8 cellular contexts compared by ENCODE assay signal in the genomic region with DNA sequence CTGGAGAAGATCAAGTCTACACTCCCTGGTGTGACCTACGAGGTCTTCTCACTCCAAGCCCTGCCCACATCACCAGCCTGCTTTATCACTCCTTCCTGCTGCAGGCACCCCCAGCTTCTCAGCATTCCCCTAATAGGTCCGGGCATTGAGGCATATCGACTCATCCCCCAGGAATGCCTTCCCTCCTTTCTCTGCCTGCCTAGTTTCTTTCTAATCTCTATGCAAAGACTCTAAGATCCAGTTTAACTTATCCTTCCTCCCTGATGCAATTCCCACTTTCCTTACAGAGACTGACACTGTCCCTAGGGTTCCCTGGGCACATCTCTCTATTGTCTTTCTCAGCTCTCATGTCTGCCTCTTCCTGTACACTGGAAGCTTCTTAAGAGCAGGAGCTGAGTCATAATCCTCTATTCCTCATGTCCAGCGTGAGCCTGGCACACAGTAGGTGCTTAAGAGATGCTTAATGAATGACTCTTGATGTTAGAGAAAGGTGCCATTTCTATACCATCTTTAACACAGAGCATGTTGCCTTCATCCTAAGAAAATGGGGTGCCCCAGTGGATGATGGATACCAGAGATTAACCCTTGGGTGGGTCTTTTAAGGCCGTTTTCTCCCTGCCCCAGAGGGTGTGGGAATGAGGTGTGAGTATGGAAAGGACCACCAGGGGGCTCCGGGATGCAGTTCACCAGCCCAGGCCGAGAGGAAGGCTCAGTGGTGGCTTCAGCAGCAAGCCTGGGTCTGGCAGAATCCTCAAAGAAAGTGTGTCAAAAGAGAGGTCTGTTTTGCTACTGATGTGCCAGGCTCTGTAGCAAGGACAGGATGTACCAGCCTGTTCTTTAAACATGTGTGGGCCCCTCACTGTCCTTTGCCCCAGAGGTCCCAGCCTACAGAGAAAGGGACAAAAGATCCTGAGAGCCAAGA. TPM values are rescaled to one million over a fixed set of nuclear protein-coding genes. Genes with fewer than 3 reads are reported as not detected.
A peak's percentile ranks its signal among the peaks of the same experiment; 100 is the strongest.
DNase-seq lines count a peak whose midpoint lies in the region; ATAC-seq and TF ChIP-seq lines count a peak whose summit lies in the region.

No MANE protein-coding gene starts in this region.

- peak overlapping the region; percentile 88 for H3K27ac Mint-ChIP-seq in progenitor cell of endocrine pancreas

- peaks cover 7% of the 10 kb centered on the region for H3K4me1 Mint-ChIP-seq in progenitor cell of endocrine pancreas (ENCODE audit: low read depth)

- H3K27me3 Mint-ChIP-seq in progenitor cell of endocrine pancreas, result no peaks in the 10 kb centered on the region

- ATAC-seq in HG03039 (IDR thresholded peaks at IDR 0.05; ENCODE audit: unreplicated experiment), result no peak

- no peak overlapping the region for H3K4me3 Mint-ChIP-seq in progenitor cell of endocrine pancreas (ENCODE audit: low read depth)

- H3K9me3 Mint-ChIP-seq in progenitor cell of endocrine pancreas (ENCODE audit: low read depth), result no peaks in the 10 kb centered on the region

- TF ChIP-seq CTCF in progenitor cell of endocrine pancreas (IDR thresholded peaks at IDR 0.05; ENCODE audit: unreplicated experiment), result peak; percentile 91

- H3K36me3 Mint-ChIP-seq in progenitor cell of endocrine pancreas (ENCODE audit: insufficient read depth), result no peaks in the 10 kb centered on the region

- peak; percentile 1 for DNase-seq in DMS114 treated with DMSO at 0.1 percent for 48 hours (lab: John Stamatoyannopoulos, UW; ENCODE audit: unreplicated experiment)
- DNase-seq in HCEC 1CT, result peak; percentile 92
- peak; percentile 18 for DNase-seq in NCI-H2227 treated with DMSO at 0.1 percent for 48 hours (lab: John Stamatoyannopoulos, UW)
- peak; percentile 24 for DNase-seq in activated T-cell treated with anti-CD3 and anti-CD28 coated beads, Interleukin-2, amount 50 U/mL, for 1 hour
- DNase-seq in glomerular endothelial cell (ENCODE audit: extremely low read depth, low read depth, low spot score), result peak; percentile 45
- peak; percentile 59 for DNase-seq in progenitor cell of endocrine pancreas (ENCODE audit: low spot score, unreplicated experiment)
- no peak for DNase-seq in activated CD4-positive, CD25-positive, alpha-beta regulatory T cell (lab: John Stamatoyannopoulos, UW)

RNA-seq across cellular contexts. Expression of a gene that starts 34.7 kb away (rescaled TPM):
- total RNA-seq in glomerular endothelial cell (55.1 and 56.9 TPM in 2 replicates), progenitor cell of endocrine pancreas (49.3 and 50.2 TPM in 2 replicates)

Comparison
In these comparisons a context has a peak if more than half of its experiments do, and no peak if none do; other contexts are left out.
1. DNase-seq: peak in DMS114 treated with DMSO at 0.1 percent for 48 hours (single experiment), HCEC 1CT (single experiment), NCI-H2227 treated with DMSO at 0.1 percent for 48 hours (single experiment), activated T-cell treated with anti-CD3 and anti-CD28 coated beads, Interleukin-2, amount 50 U/mL, for 1 hour (single experiment), glomerular endothelial cell (single experiment) and progenitor cell of endocrine pancreas (single experiment); none in activated CD4-positive, CD25-positive, alpha-beta regulatory T cell (0 of 4).